Comparison of ENCODE assay signal across 14 cellular contexts in the genomic region with DNA sequence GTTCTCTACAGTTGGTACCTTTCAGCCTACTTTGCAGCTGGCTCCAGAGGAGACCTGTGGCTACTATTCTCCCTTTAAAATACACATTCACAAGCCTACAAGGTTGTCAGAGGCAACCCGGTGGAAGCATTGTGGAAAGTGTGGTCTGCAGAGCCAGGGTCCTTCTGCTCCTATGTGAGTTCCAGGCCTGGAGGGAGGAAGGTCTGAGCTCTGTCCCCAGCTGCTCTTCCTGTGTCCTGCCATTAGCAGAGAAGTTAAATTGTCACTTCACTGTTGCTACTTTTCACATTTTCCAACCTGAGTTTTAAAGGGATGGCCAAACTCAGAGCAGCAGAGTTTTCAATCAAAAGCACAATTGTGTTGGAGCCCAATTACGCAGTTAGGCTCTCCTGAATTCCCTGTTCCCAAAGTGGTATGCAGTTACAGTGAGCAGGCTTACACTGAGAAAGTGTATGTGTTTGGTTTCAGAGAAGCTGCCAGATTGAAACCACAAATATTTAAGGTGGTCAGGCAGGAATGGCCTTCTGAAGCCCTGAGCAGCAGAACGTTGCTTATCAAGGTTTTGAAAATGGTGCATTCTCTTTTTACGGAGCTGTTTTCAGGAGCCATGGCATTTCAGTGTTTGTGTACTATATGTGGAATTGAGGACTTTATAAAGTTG. TPM values are rescaled to one million over a fixed set of nuclear protein-coding genes. Genes with fewer than 3 reads are reported as not detected.
DNase-seq lines count a peak whose midpoint lies in the region; ATAC-seq and TF ChIP-seq lines count a peak whose summit lies in the region.
"Had no signal": no experiment of that assay in that cellular context is flagged by ENCODE, and none has a peak within 500 bp of the region (broad histone marks: within the 10 kb centered on the region; RNA-seq: fewer than 3 reads in every experiment).

No MANE protein-coding gene starts in this region.

- H3K4me1 ChIP-seq in cardiac muscle cell (ENCODE audit: low read depth) (no peaks in the 10 kb centered on the region), heart right ventricle (peaks cover 0 to 79% (median 33%) of the 10 kb centered on the region in 9 donors)

- H3K27me3 Mint-ChIP-seq in activated T-helper 17 cell treated with anti-CD3 and anti-CD28 coated beads, Interleukin-2, amount 50 U/mL, for 72 hours: no peaks in the 10 kb centered on the region
- no peaks in the 10 kb centered on the region for H3K27me3 Mint-ChIP-seq in naive thymus-derived CD8-positive, alpha-beta T cell

- H3K9me3 Mint-ChIP-seq in activated T-helper 17 cell treated with anti-CD3 and anti-CD28 coated beads, Interleukin-2, amount 50 U/mL, for 72 hours: no peaks in the 10 kb centered on the region
- H3K9me3 Mint-ChIP-seq in naive thymus-derived CD8-positive, alpha-beta T cell: no peaks in the 10 kb centered on the region

- TF ChIP-seq CTCF in cardiac muscle cell (IDR thresholded peaks at IDR 0.05; ENCODE audit: low read depth, low read length): no peak
- no peak for TF ChIP-seq CTCF in heart right ventricle (IDR thresholded peaks at IDR 0.05)
- no peak for TF ChIP-seq CTCF in foreskin fibroblast (IDR thresholded peaks at IDR 0.05; ENCODE audit: low read depth, low read length)

- H3K27ac ChIP-seq in cardiac muscle cell (peak overlapping the region; percentile 21), heart right ventricle (peak overlapping the region in 4 of 10 donors; percentile 66 to 78 (median 72))

- ATAC-seq in heart right ventricle: no peak
- no peak for ATAC-seq in activated T-helper 17 cell treated with anti-CD3 and anti-CD28 coated beads, Interleukin-2, amount 50 U/mL, for 72 hours (replicated peaks)
- ATAC-seq in naive thymus-derived CD8-positive, alpha-beta T cell: no peak

- DNase-seq in cardiac muscle cell (ENCODE audit: low read depth in 1 of 2, low spot score in 1 of 2) (peak in 1 of 2 donors; percentile 73), heart right ventricle (no peak), kidney glomerular epithelial cell (lab: John Stamatoyannopoulos, UW) (peak; percentile 23), NCI-H187 treated with DMSO at 0.1 percent for 48 hours (lab: John Stamatoyannopoulos, UW) (no peak), foreskin fibroblast (no peak), amygdala (lab: John Stamatoyannopoulos, UW) (no peak)
- DNase-seq in naive thymus-derived CD8-positive, alpha-beta T cell: no peak
- DNase-seq: effector memory CD4-positive, alpha-beta T cell; hippocampal formation; NCI-H2227 treated with DMSO at 0.1 percent for 48 hours; SHP77; stimulated activated CD4-positive, alpha-beta T cell treated with anti-CD3 and anti-CD28 coated beads, Interleukin-12 subunit alpha, Interleukin-12 subunit beta, amount 100 ng/mL, for 4 hours had no signal

- WGBS in heart right ventricle, 2 donors: 73 to 78% methylated on average over 4 of the region's 4 CpGs

- H3K4me1 Mint-ChIP-seq in activated T-helper 17 cell treated with anti-CD3 and anti-CD28 coated beads, Interleukin-2, amount 50 U/mL, for 72 hours: peaks cover 14% of the 10 kb centered on the region
- H3K4me1 Mint-ChIP-seq in naive thymus-derived CD8-positive, alpha-beta T cell: peaks cover 8 to 49% (median 17%) of the 10 kb centered on the region in 4 donors

- intact Hi-C loops in heart right ventricle (cut with DNase I): no loop called here

- H3K27me3 ChIP-seq in cardiac muscle cell (no peaks in the 10 kb centered on the region), heart right ventricle (no peaks in the 10 kb centered on the region)

- POLR2A ChIA-PET in naive thymus-derived CD8-positive, alpha-beta T cell (lab: Charles Lee): no interaction called here

- H3K4me3 ChIP-seq in cardiac muscle cell (no peak overlapping the region), heart right ventricle (no peak overlapping the region), foreskin fibroblast (ENCODE audit: low read depth in 1 of 2, low read length in 2 of 2) (no peak overlapping the region)
- H3K4me3 ChIP-seq: HAP-1 had no signal

- H3K4me3 Mint-ChIP-seq in activated T-helper 17 cell treated with anti-CD3 and anti-CD28 coated beads, Interleukin-2, amount 50 U/mL, for 72 hours: no peak overlapping the region
- no peak overlapping the region for H3K4me3 Mint-ChIP-seq in naive thymus-derived CD8-positive, alpha-beta T cell

- no peaks in the 10 kb centered on the region for H3K36me3 ChIP-seq in cardiac muscle cell
- peaks cover 0 to 97% (median 20%) of the 10 kb centered on the region in 9 donors for H3K36me3 ChIP-seq in heart right ventricle

- H3K9me3 ChIP-seq in cardiac muscle cell (ENCODE audit: low read depth) (no peaks in the 10 kb centered on the region), heart right ventricle (no peaks in the 10 kb centered on the region)
- H3K9me3 ChIP-seq: HAP-1 had no signal

- peaks cover 53% of the 10 kb centered on the region for H3K36me3 Mint-ChIP-seq in activated T-helper 17 cell treated with anti-CD3 and anti-CD28 coated beads, Interleukin-2, amount 50 U/mL, for 72 hours (ENCODE audit: low read depth)
- H3K36me3 Mint-ChIP-seq in naive thymus-derived CD8-positive, alpha-beta T cell: peaks cover 0 to 68% (median 20%) of the 10 kb centered on the region in 3 donors

- peak overlapping the region; percentile 82 for H3K27ac Mint-ChIP-seq in activated T-helper 17 cell treated with anti-CD3 and anti-CD28 coated beads, Interleukin-2, amount 50 U/mL, for 72 hours
- no peak overlapping the region for H3K27ac Mint-ChIP-seq in naive thymus-derived CD8-positive, alpha-beta T cell

RNA-seq across cellular contexts. Expression of a gene that starts 25.0 kb away (rescaled TPM):
- 28.1 and 31.1 TPM in 2 replicates for total RNA-seq in cardiac muscle cell
- 26.5 and 31.9 TPM in 2 replicates for polyA plus RNA-seq in cardiac muscle cell
- total RNA-seq in heart right ventricle: 10 to 100 TPM; 30.6 to 79.3 (median 50.3) TPM
- polyA plus RNA-seq in heart right ventricle: 10 to 100 TPM; 21.1 to 29.4 TPM
- total RNA-seq in activated T-helper 17 cell treated with anti-CD3 and anti-CD28 coated beads, Interleukin-2, amount 50 U/mL, for 72 hours: 10 to 100 TPM; 30.8 to 38.7 TPM
- 10 to 100 TPM; 77.5 to 82.8 TPM for total RNA-seq in naive thymus-derived CD8-positive, alpha-beta T cell
- polyA plus RNA-seq in naive thymus-derived CD8-positive, alpha-beta T cell: 10 to 100 TPM; 23.8 to 47.4 (median 24.7) TPM

RNA-seq across cellular contexts. Expression of a gene that starts 46.5 kb away (rescaled TPM):
- 25.6 and 34.1 TPM in 2 replicates for total RNA-seq in cardiac muscle cell
- 41.3 and 54.9 TPM in 2 replicates for polyA plus RNA-seq in cardiac muscle cell
- total RNA-seq in heart right ventricle: 10 to 100 TPM; 37.2 to 51.4 (median 45.2) TPM
- polyA plus RNA-seq in heart right ventricle: 10 to 100 TPM; 33.1 to 52.3 TPM
- 10 to 100 TPM; 12.5 to 27.8 TPM for total RNA-seq in activated T-helper 17 cell treated with anti-CD3 and anti-CD28 coated beads, Interleukin-2, amount 50 U/mL, for 72 hours
- total RNA-seq in naive thymus-derived CD8-positive, alpha-beta T cell: 10 to 100 TPM; 15.5 to 16.6 TPM
- 10 to 100 TPM; 11.3 to 18.3 (median 17.5) TPM for polyA plus RNA-seq in naive thymus-derived CD8-positive, alpha-beta T cell

RNA-seq across cellular contexts. Expression of a gene that starts 52.7 kb away (rescaled TPM):
- 58.8 and 76.3 TPM in 2 replicates for total RNA-seq in cardiac muscle cell
- 58.6 and 74.1 TPM in 2 replicates for polyA plus RNA-seq in cardiac muscle cell
- total RNA-seq in heart right ventricle: 10 to 100 TPM in 1 of 10 donors, 1 to 10 TPM in 9; 1.8 to 30.6 (median 3.3) TPM
- polyA plus RNA-seq in heart right ventricle: 10 to 100 TPM in 1 of 2 donors, 1 to 10 TPM in 1; 8.2 to 10.0 TPM
- 100 to 1,000 TPM; 101 to 144 TPM for total RNA-seq in activated T-helper 17 cell treated with anti-CD3 and anti-CD28 coated beads, Interleukin-2, amount 50 U/mL, for 72 hours
- total RNA-seq in naive thymus-derived CD8-positive, alpha-beta T cell: 100 to 1,000 TPM; 936 to 980 TPM
- 100 to 1,000 TPM; 390 to 700 (median 632) TPM for polyA plus RNA-seq in naive thymus-derived CD8-positive, alpha-beta T cell

Comparison
In these comparisons a context has a peak if more than half of its experiments do, and no peak if none do; other contexts are left out.
1. RNA of a gene that starts 52.7 kb away (total RNA-seq): 936 to 980 TPM in naive thymus-derived CD8-positive, alpha-beta T cell; 101 to 144 TPM in activated T-helper 17 cell treated with anti-CD3 and anti-CD28 coated beads, Interleukin-2, amount 50 U/mL, for 72 hours, 58.8 to 76.3 TPM in cardiac muscle cell and 1.8 to 30.6 TPM in heart right ventricle; every median in the first group is over 4 times any median in the second.